18 cellular contexts compared by ENCODE assay signal in genomic region chrX:32155044-32155638, GRCh38.
A peak's percentile ranks its signal among the peaks of the same experiment; 100 is the strongest.
DNase-seq lines count a peak whose midpoint lies in the region; ATAC-seq and TF ChIP-seq lines count a peak whose summit lies in the region.
"Had no signal": no experiment of that assay in that cellular context is flagged by ENCODE, and none has a peak within 500 bp of the region (broad histone marks: within the 10 kb centered on the region; RNA-seq: fewer than 3 reads in every experiment).

No MANE protein-coding gene starts in this region.

- H3K4me3 ChIP-seq in heart right ventricle (no peak overlapping the region), dorsolateral prefrontal cortex (peak overlapping the region; percentile 7 to 67 (median 43))
- H3K4me3 ChIP-seq: BLaER1, gastrocnemius medialis, pancreas, stomach had no signal

- peak; percentile 18 for ATAC-seq in left ventricle myocardium superior
- no peak for ATAC-seq in heart right ventricle
- ATAC-seq: esophagus mucosa, gastrocnemius medialis, Panc1, pancreas had no signal

- H3K4me1 Mint-ChIP-seq in nephron (no peaks in the 10 kb centered on the region), type B pancreatic cell (ENCODE audit: unreplicated experiment) (no peaks in the 10 kb centered on the region)
- H3K4me1 Mint-ChIP-seq in activated T-cell treated with anti-CD3 and anti-CD28 coated beads, Interleukin-2, amount 50 U/mL, for 24 hours (ENCODE audit: low read depth) = no peaks in the 10 kb centered on the region

- H3K27me3 Mint-ChIP-seq in nephron (ENCODE audit: low read depth) (no peaks in the 10 kb centered on the region), type B pancreatic cell (no peaks in the 10 kb centered on the region)
- H3K27me3 Mint-ChIP-seq in activated T-cell treated with anti-CD3 and anti-CD28 coated beads, Interleukin-2, amount 50 U/mL, for 24 hours = no peaks in the 10 kb centered on the region

- H3K27ac Mint-ChIP-seq in nephron (no peak overlapping the region), type B pancreatic cell (no peak overlapping the region)
- no peak overlapping the region for H3K27ac Mint-ChIP-seq in activated T-cell treated with anti-CD3 and anti-CD28 coated beads, Interleukin-2, amount 50 U/mL, for 24 hours
- H3K27ac Mint-ChIP-seq: activated T-helper 2 cell treated with anti-CD3 and anti-CD28 coated beads, Interferon-gamma antibody, Interleukin-2, Interleukin-4, amounts not matched to agents 10 μg/mL and 5 μg/mL and 100 μg/mL, durations not matched to agents 14 hours and 24 hours and 36 hours had no signal

- H3K27me3 ChIP-seq in heart right ventricle = no peaks in the 10 kb centered on the region
- H3K27me3 ChIP-seq in dorsolateral prefrontal cortex = peaks cover 0 to 72% (median 8%) of the 10 kb centered on the region in 45 donors
- H3K27me3 ChIP-seq: gastrocnemius medialis, stomach had no signal

- H3K9me3 Mint-ChIP-seq in nephron (no peaks in the 10 kb centered on the region), type B pancreatic cell (no peaks in the 10 kb centered on the region)
- H3K9me3 Mint-ChIP-seq in activated T-cell treated with anti-CD3 and anti-CD28 coated beads, Interleukin-2, amount 50 U/mL, for 24 hours = peaks cover 5% of the 10 kb centered on the region

- no peaks in the 10 kb centered on the region for H3K36me3 ChIP-seq in heart right ventricle
- H3K36me3 ChIP-seq: BLaER1, gastrocnemius medialis, pancreas, stomach had no signal

- H3K4me1 ChIP-seq in heart right ventricle = no peaks in the 10 kb centered on the region
- H3K4me1 ChIP-seq: BLaER1, pancreas, stomach had no signal

- H3K4me3 Mint-ChIP-seq in nephron (peak overlapping the region; percentile 59 to 79 (median 63)), type B pancreatic cell (peak overlapping the region; percentile 73)
- no peak overlapping the region for H3K4me3 Mint-ChIP-seq in activated T-cell treated with anti-CD3 and anti-CD28 coated beads, Interleukin-2, amount 50 U/mL, for 24 hours

- no peak for TF ChIP-seq CTCF in heart right ventricle (IDR thresholded peaks at IDR 0.05)
- TF ChIP-seq CTCF in dorsolateral prefrontal cortex (IDR thresholded peaks at IDR 0.05 in 54 of 56, conservative IDR thresholded peaks at IDR 0.05 in 2 of 56; ENCODE audit: low read depth in 1 of 56, partially characterized antibody in 56 of 56) = no peak
- no peak for TF ChIP-seq CTCF in nephron (IDR thresholded peaks at IDR 0.05; ENCODE audit: unreplicated experiment in 3 of 3)
- TF ChIP-seq CTCF in type B pancreatic cell (conservative IDR thresholded peaks at IDR 0.05) = no peak

- no peaks in the 10 kb centered on the region for H3K9me3 ChIP-seq in heart right ventricle
- H3K9me3 ChIP-seq: BLaER1, gastrocnemius medialis, pancreas, stomach had no signal

- no peak for DNase-seq in left ventricle myocardium superior
- no peak for DNase-seq in heart right ventricle
- peak in 3 of 10 donors; percentile 29 to 33 (median 30) for DNase-seq in dorsolateral prefrontal cortex
- no peak for DNase-seq in type B pancreatic cell (ENCODE audit: extremely low spot score, unreplicated experiment)
- no peak for DNase-seq in activated T-cell treated with anti-CD3 and anti-CD28 coated beads, Interleukin-2, amount 50 U/mL, for 24 hours
- DNase-seq in SK-N-DZ (ENCODE audit: low spot score) = no peak
- DNase-seq in DMS53 treated with DMSO at 0.1 percent for 48 hours (lab: John Stamatoyannopoulos, UW; ENCODE audit: unreplicated experiment) = no peak
- DNase-seq: gastrocnemius medialis; NCI-H1436; NCI-H2171 treated with DMSO at 0.1 percent for 48 hours; pancreas; stimulated activated CD4-positive, alpha-beta T cell treated with anti-CD3 and anti-CD28 coated beads, Interleukin-2, amount 100 ng/mL, for 48 hours; stomach had no signal

- intact Hi-C loops in left ventricle myocardium superior (cut with micrococcal nuclease) = no loop called here
- intact Hi-C loops in heart right ventricle (cut with DNase I) = no loop called here
- intact Hi-C loops in dorsolateral prefrontal cortex (cut with DNase I) = no loop called here

- no peak overlapping the region for H3K27ac ChIP-seq in heart right ventricle
- H3K27ac ChIP-seq in dorsolateral prefrontal cortex = peak overlapping the region in 10 of 59 donors; percentile 17 to 66 (median 46)
- H3K27ac ChIP-seq: BLaER1, gastrocnemius medialis, pancreas, stomach had no signal

- no peaks in the 10 kb centered on the region for H3K36me3 Mint-ChIP-seq in nephron (ENCODE audit: low read depth)
- no peaks in the 10 kb centered on the region for H3K36me3 Mint-ChIP-seq in type B pancreatic cell
- H3K36me3 Mint-ChIP-seq in activated T-cell treated with anti-CD3 and anti-CD28 coated beads, Interleukin-2, amount 50 U/mL, for 24 hours (ENCODE audit: low read depth) = no peaks in the 10 kb centered on the region

- WGBS in heart right ventricle, 2 donors = 17 to 27% methylated on average over 5 of the region's 5 CpGs

Comparison
In these comparisons a context has a peak if more than half of its experiments do, and no peak if none do; other contexts are left out.
1. H3K4me3 ChIP-seq: peak in dorsolateral prefrontal cortex (59 of 59); none in heart right ventricle (0 of 10).